1 cellular context compared by ENCODE assay signal in the genomic region with DNA sequence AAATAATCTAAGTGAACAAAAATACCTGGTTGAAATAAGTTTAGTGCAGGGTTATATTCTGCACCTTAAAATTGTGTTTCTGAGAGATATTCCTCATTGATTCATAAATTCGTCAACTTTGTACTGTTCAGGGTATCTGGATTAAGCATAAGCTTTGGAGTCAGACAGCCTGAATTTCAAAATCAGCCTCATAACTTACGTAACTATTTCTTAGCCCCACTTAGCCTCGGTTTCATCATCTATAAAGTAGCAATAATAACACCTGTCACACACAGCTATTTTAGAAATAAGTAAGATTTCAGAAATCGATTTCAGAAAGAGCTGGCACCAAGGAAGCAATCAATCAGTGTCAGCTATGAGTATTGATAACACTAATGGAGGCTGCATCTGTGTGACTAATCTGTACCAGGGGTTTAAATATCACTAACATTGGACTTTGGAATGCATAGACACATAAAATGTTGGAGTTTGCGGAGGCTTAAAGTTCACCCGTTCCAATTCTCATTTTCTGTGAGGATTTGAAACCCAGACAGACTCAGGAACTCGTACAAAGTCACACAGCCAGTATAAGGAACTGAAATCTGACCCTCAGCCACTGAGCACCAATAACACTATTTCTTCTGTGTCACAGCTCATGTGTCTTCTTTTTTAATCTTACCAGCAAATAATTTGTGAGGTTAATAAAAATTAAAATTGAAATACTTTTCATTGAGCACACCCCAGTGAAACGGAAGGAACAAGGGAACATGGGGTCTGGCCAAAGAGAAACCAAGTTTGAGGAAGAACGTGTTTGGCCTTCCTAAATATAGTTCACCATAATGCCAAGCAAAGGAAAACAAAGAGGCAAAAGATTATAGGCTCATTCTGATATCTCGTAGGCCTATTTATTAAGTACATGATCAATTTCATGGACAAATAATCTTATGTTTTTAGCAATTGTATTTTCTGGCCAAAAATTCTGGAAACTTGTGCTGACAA.
TF ChIP-seq lines count a peak whose summit lies in the region.

No MANE protein-coding gene starts in this region.

TF ChIP-seq in GM12878, 131 proteins besides CTCF, POLR2A, EP300 and RAD21 (continued from another document and continues in another):
- TF ChIP-seq, protein P1, sequence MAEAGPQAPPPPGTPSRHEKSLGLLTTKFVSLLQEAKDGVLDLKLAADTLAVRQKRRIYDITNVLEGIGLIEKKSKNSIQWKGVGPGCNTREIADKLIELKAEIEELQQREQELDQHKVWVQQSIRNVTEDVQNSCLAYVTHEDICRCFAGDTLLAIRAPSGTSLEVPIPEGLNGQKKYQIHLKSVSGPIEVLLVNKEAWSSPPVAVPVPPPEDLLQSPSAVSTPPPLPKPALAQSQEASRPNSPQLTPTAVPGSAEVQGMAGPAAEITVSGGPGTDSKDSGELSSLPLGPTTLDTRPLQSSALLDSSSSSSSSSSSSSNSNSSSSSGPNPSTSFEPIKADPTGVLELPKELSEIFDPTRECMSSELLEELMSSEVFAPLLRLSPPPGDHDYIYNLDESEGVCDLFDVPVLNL (IDR thresholded peaks at IDR 0.05; ENCODE audit: low read depth, low read length): no peak
- TF ChIP-seq, protein P2, sequence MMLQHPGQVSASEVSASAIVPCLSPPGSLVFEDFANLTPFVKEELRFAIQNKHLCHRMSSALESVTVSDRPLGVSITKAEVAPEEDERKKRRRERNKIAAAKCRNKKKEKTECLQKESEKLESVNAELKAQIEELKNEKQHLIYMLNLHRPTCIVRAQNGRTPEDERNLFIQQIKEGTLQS (IDR thresholded peaks at IDR 0.05; ENCODE audit: borderline replicate concordance, extremely low read depth, low read depth, low read length): no peak
- TF ChIP-seq, protein P3, sequence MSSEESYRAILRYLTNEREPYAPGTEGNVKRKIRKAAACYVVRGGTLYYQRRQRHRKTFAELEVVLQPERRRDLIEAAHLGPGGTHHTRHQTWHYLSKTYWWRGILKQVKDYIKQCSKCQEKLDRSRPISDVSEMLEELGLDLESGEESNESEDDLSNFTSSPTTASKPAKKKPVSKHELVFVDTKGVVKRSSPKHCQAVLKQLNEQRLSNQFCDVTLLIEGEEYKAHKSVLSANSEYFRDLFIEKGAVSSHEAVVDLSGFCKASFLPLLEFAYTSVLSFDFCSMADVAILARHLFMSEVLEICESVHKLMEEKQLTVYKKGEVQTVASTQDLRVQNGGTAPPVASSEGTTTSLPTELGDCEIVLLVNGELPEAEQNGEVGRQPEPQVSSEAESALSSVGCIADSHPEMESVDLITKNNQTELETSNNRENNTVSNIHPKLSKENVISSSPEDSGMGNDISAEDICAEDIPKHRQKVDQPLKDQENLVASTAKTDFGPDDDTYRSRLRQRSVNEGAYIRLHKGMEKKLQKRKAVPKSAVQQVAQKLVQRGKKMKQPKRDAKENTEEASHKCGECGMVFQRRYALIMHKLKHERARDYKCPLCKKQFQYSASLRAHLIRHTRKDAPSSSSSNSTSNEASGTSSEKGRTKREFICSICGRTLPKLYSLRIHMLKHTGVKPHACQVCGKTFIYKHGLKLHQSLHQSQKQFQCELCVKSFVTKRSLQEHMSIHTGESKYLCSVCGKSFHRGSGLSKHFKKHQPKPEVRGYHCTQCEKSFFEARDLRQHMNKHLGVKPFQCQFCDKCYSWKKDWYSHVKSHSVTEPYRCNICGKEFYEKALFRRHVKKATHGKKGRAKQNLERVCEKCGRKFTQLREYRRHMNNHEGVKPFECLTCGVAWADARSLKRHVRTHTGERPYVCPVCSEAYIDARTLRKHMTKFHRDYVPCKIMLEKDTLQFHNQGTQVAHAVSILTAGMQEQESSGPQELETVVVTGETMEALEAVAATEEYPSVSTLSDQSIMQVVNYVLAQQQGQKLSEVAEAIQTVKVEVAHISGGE (CRISPR knock-in tag; IDR thresholded peaks at IDR 0.05): no peak
- TF ChIP-seq NRF1 (conservative IDR thresholded peaks at IDR 0.05; ENCODE audit: low read depth, low read length) (no peak), MXI1 (IDR thresholded peaks at IDR 0.05; ENCODE audit: low read depth, low read length) (no peak), SIX5 (IDR thresholded peaks at IDR 0.05; ENCODE audit: low read depth, low read length, severe bottlenecking) (no peak), TCF3 (IDR thresholded peaks at IDR 0.05; ENCODE audit: borderline replicate concordance, insufficient read depth, low read depth, low read length) (no peak), SPI1 (IDR thresholded peaks at IDR 0.05; ENCODE audit: borderline replicate concordance, insufficient read depth, low read depth, low read length) (peak; percentile 94), ZNF274 (IDR thresholded peaks at IDR 0.05; ENCODE audit: insufficient read depth, insufficient read length) (no peak), ASH2L (IDR thresholded peaks at IDR 0.05; ENCODE audit: borderline replicate concordance, low read depth) (no peak), ZNF622 (IDR thresholded peaks at IDR 0.05) (no peak), CHD1 (IDR thresholded peaks at IDR 0.05; ENCODE audit: low read depth, low read length) (no peak), HDAC2 (IDR thresholded peaks at IDR 0.05) (no peak), CBFB (IDR thresholded peaks at IDR 0.05; ENCODE audit: low read depth) (no peak), IKZF2 (IDR thresholded peaks at IDR 0.05) (peak; percentile 61 to 67; a peak in 3 of 4 replicates), BRCA1 (IDR thresholded peaks at IDR 0.05; ENCODE audit: low read depth, low read length) (no peak), RFX5 (IDR thresholded peaks at IDR 0.05; ENCODE audit: low read depth, low read length) (no peak), WRNIP1 (IDR thresholded peaks at IDR 0.05; ENCODE audit: borderline replicate concordance, low read depth, low read length) (no peak), HCFC1 (IDR thresholded peaks at IDR 0.05; ENCODE audit: low read length) (no peak), ETV6 (conservative IDR thresholded peaks at IDR 0.05 in 1 of 2, IDR thresholded peaks at IDR 0.05 in 1 of 2; ENCODE audit: borderline replicate concordance in 1 of 2, low read depth in 1 of 2) (no peak), ZNF207 (IDR thresholded peaks at IDR 0.05; ENCODE audit: borderline replicate concordance) (no peak), ZSCAN29 (IDR thresholded peaks at IDR 0.05) (no peak), RELA (IDR thresholded peaks at IDR 0.05; ENCODE audit: borderline replicate concordance, partially characterized antibody) (no peak), NBN (IDR thresholded peaks at IDR 0.05) (no peak), SRF (IDR thresholded peaks at IDR 0.05; ENCODE audit: low read depth in 2 of 2, low read length in 2 of 2) (no peak), ESRRA (IDR thresholded peaks at IDR 0.05; ENCODE audit: low read length) (no peak), SMAD1 (IDR thresholded peaks at IDR 0.05; ENCODE audit: low read depth, partially characterized antibody) (no peak), GABPA (IDR thresholded peaks at IDR 0.05; ENCODE audit: low read depth) (no peak), ZBED1 (IDR thresholded peaks at IDR 0.05; ENCODE audit: borderline replicate concordance) (no peak), FOS (IDR thresholded peaks at IDR 0.05; ENCODE audit: borderline replicate concordance, extremely low read depth, insufficient read length) (no peak), SMARCA5 (IDR thresholded peaks at IDR 0.05) (no peak), BMI1 (IDR thresholded peaks at IDR 0.05; ENCODE audit: borderline replicate concordance) (no peak), SIN3A (IDR thresholded peaks at IDR 0.05; ENCODE audit: low read depth, low read length) (no peak), CREM (IDR thresholded peaks at IDR 0.05; ENCODE audit: low read depth) (peak; percentile 19; the same call in 1 of the 2 replicates), DPF2 (IDR thresholded peaks at IDR 0.05) (peak; percentile 65), PAX8 (IDR thresholded peaks at IDR 0.05) (no peak), KDM1A (IDR thresholded peaks at IDR 0.05; ENCODE audit: borderline replicate concordance) (no peak), SUZ12 (IDR thresholded peaks at IDR 0.05; ENCODE audit: unreplicated experiment) (no peak)
- TF ChIP-seq, protein P4, sequence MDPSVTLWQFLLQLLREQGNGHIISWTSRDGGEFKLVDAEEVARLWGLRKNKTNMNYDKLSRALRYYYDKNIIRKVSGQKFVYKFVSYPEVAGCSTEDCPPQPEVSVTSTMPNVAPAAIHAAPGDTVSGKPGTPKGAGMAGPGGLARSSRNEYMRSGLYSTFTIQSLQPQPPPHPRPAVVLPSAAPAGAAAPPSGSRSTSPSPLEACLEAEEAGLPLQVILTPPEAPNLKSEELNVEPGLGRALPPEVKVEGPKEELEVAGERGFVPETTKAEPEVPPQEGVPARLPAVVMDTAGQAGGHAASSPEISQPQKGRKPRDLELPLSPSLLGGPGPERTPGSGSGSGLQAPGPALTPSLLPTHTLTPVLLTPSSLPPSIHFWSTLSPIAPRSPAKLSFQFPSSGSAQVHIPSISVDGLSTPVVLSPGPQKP (IDR thresholded peaks at IDR 0.05; ENCODE audit: low read depth, low read length): no peak
- TF ChIP-seq, protein P5, sequence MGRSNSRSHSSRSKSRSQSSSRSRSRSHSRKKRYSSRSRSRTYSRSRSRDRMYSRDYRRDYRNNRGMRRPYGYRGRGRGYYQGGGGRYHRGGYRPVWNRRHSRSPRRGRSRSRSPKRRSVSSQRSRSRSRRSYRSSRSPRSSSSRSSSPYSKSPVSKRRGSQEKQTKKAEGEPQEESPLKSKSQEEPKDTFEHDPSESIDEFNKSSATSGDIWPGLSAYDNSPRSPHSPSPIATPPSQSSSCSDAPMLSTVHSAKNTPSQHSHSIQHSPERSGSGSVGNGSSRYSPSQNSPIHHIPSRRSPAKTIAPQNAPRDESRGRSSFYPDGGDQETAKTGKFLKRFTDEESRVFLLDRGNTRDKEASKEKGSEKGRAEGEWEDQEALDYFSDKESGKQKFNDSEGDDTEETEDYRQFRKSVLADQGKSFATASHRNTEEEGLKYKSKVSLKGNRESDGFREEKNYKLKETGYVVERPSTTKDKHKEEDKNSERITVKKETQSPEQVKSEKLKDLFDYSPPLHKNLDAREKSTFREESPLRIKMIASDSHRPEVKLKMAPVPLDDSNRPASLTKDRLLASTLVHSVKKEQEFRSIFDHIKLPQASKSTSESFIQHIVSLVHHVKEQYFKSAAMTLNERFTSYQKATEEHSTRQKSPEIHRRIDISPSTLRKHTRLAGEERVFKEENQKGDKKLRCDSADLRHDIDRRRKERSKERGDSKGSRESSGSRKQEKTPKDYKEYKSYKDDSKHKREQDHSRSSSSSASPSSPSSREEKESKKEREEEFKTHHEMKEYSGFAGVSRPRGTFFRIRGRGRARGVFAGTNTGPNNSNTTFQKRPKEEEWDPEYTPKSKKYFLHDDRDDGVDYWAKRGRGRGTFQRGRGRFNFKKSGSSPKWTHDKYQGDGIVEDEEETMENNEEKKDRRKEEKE (IDR thresholded peaks at IDR 0.05): no peak
- TF ChIP-seq, protein P6, sequence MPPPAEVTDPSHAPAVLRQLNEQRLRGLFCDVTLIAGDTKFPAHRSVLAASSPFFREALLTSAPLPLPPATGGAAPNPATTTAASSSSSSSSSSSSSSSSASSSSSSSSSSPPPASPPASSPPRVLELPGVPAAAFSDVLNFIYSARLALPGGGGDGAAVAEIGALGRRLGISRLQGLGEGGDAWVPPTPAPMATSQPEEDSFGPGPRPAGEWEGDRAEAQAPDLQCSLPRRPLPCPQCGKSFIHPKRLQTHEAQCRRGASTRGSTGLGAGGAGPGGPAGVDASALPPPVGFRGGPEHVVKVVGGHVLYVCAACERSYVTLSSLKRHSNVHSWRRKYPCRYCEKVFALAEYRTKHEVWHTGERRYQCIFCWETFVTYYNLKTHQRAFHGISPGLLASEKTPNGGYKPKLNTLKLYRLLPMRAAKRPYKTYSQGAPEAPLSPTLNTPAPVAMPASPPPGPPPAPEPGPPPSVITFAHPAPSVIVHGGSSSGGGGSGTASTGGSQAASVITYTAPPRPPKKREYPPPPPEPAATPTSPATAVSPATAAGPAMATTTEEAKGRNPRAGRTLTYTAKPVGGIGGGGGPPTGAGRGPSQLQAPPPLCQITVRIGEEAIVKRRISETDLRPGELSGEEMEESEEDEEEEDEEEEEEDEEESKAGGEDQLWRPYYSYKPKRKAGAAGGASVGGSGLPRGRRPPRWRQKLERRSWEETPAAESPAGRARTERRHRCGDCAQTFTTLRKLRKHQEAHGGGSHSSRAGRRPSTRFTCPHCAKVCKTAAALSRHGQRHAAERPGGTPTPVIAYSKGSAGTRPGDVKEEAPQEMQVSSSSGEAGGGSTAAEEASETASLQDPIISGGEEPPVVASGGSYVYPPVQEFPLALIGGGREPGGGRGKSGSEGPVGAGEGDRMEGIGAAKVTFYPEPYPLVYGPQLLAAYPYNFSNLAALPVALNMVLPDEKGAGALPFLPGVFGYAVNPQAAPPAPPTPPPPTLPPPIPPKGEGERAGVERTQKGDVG (CRISPR knock-in tag; IDR thresholded peaks at IDR 0.05): no peak
- TF ChIP-seq, protein P7, sequence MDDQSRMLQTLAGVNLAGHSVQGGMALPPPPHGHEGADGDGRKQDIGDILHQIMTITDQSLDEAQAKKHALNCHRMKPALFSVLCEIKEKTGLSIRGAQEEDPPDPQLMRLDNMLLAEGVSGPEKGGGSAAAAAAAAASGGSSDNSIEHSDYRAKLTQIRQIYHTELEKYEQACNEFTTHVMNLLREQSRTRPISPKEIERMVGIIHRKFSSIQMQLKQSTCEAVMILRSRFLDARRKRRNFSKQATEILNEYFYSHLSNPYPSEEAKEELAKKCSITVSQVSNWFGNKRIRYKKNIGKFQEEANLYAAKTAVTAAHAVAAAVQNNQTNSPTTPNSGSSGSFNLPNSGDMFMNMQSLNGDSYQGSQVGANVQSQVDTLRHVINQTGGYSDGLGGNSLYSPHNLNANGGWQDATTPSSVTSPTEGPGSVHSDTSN (IDR thresholded peaks at IDR 0.05; ENCODE audit: insufficient replicate concordance, low read depth, low read length): peak; percentile 83
- TF ChIP-seq, protein P8, sequence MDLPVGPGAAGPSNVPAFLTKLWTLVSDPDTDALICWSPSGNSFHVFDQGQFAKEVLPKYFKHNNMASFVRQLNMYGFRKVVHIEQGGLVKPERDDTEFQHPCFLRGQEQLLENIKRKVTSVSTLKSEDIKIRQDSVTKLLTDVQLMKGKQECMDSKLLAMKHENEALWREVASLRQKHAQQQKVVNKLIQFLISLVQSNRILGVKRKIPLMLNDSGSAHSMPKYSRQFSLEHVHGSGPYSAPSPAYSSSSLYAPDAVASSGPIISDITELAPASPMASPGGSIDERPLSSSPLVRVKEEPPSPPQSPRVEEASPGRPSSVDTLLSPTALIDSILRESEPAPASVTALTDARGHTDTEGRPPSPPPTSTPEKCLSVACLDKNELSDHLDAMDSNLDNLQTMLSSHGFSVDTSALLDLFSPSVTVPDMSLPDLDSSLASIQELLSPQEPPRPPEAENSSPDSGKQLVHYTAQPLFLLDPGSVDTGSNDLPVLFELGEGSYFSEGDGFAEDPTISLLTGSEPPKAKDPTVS (IDR thresholded peaks at IDR 0.05; ENCODE audit: low read depth, low read length): no peak
- TF ChIP-seq, protein P9, sequence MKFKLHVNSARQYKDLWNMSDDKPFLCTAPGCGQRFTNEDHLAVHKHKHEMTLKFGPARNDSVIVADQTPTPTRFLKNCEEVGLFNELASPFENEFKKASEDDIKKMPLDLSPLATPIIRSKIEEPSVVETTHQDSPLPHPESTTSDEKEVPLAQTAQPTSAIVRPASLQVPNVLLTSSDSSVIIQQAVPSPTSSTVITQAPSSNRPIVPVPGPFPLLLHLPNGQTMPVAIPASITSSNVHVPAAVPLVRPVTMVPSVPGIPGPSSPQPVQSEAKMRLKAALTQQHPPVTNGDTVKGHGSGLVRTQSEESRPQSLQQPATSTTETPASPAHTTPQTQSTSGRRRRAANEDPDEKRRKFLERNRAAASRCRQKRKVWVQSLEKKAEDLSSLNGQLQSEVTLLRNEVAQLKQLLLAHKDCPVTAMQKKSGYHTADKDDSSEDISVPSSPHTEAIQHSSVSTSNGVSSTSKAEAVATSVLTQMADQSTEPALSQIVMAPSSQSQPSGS (IDR thresholded peaks at IDR 0.05; ENCODE audit: low read length): no peak
